23 cellular contexts compared by ENCODE assay signal in genomic region chr12:25083211-25083610, GRCh38.
A peak's percentile ranks its signal among the peaks of the same experiment; 100 is the strongest.
DNase-seq lines count a peak whose midpoint lies in the region; ATAC-seq and TF ChIP-seq lines count a peak whose summit lies in the region.
"Had no signal": no experiment of that assay in that cellular context is flagged by ENCODE, and none has a peak within 500 bp of the region (broad histone marks: within the 10 kb centered on the region; RNA-seq: fewer than 3 reads in every experiment).

No MANE protein-coding gene starts in this region.

- CTCF ChIA-PET in IMR-90 (lab: Yijun Ruan, JAX): interaction anchor here (0.7 kb wide), 1 partner anchor 1896 kb away, joined by 3 read pairs; no protein-coding TSS in a partner anchor

- TF ChIP-seq RAD21 in IMR-90 (IDR thresholded peaks at IDR 0.05; ENCODE audit: low read length): no peak

- H3K79me1 ChIP-seq in IMR-90 (ENCODE audit: low read depth in 1 of 2, low read length in 2 of 2): no peaks in the 10 kb centered on the region

- H3K27me3 Mint-ChIP-seq in endothelial cell (ENCODE audit: unreplicated experiment): peaks cover 3% of the 10 kb centered on the region
- H3K27me3 Mint-ChIP-seq in memory B cell: no peaks in the 10 kb centered on the region

- H3K4me1 Mint-ChIP-seq in endothelial cell (ENCODE audit: unreplicated experiment) (peaks cover 10% of the 10 kb centered on the region), memory B cell (peaks cover 19% of the 10 kb centered on the region)

- BruUV-seq in IMR-90 (replicated peaks; lab: Mats Ljungman, UMichigan): no TSS peak

- no peaks in the 10 kb centered on the region for H3K9me3 ChIP-seq in BLaER1 treated with 17β-estradiol and CSF1 and Interleukin-3, amounts not matched to agents 10 nM and 100 nM (replicated peaks in 1 of 11)
- no peaks in the 10 kb centered on the region for H3K9me3 ChIP-seq in IMR-90 (ENCODE audit: control insufficient read depth, insufficient read depth, low read length)
- H3K9me3 ChIP-seq: HAP-1, SK-N-SH had no signal

- H2BK15ac ChIP-seq in IMR-90 (ENCODE audit: low read depth, low read length): no peak overlapping the region

- H2BK5ac ChIP-seq in IMR-90 (ENCODE audit: low read depth, low read length, poor library complexity, severe bottlenecking): no peak overlapping the region

- H3K27ac ChIP-seq in BLaER1 treated with 17β-estradiol and CSF1 and Interleukin-3, amounts not matched to agents 10 nM and 100 nM: peak overlapping the region in 7 of 11 experiments; percentile 12 to 52 (median 45); a peak in 13 of 22 replicates
- no peak overlapping the region for H3K27ac ChIP-seq in IMR-90 (ENCODE audit: insufficient read depth, low read length)
- H3K27ac ChIP-seq: GM23248, HL-60, KMS-11, RWPE1 had no signal

- no peak overlapping the region for H4K8ac ChIP-seq in IMR-90 (ENCODE audit: low read depth in 2 of 2, low read length in 2 of 2)

- H4K91ac ChIP-seq in IMR-90 (ENCODE audit: insufficient read depth, low read depth, low read length): no peak overlapping the region

- H3K9me1 ChIP-seq in IMR-90 (ENCODE audit: insufficient read depth, low read length): no peaks in the 10 kb centered on the region

- no peak overlapping the region for H3K56ac ChIP-seq in IMR-90 (ENCODE audit: extremely low read depth, insufficient read depth, low read length)

- dilution Hi-C loops in IMR-90 (cut with HindIII; ENCODE audit: low sequenced_read_pairs, unreplicated experiment): no loop called here

- TF ChIP-seq CTCF in IMR-90 (conservative IDR thresholded peaks at IDR 0.05; ENCODE audit: low read depth, low read length) (no peak), endothelial cell (IDR thresholded peaks at IDR 0.05; ENCODE audit: unreplicated experiment) (no peak)

- no peak for DNase-seq in IMR-90
- no peak for DNase-seq in endothelial cell (ENCODE audit: low spot score)
- DNase-seq in memory B cell (ENCODE audit: low spot score in 2 of 2): no peak
- no peak for DNase-seq in activated naive CD4-positive, alpha-beta T cell (lab: John Stamatoyannopoulos, UW)
- DNase-seq: GDM1; GM23248; NCI-H1694; NCI-H2081; NCI-H2171; NCI-H345; NCI-H524; NCI-H774; NK-92 treated with Interleukin-12 subunit alpha and Interleukin-12 subunit beta, amount 100 ng/mL, for 24 hours; SIG-M5; SK-N-SH had no signal

- peaks cover 36 to 88% (median 49%) of the 10 kb centered on the region in 10 experiments for H3K4me1 ChIP-seq in BLaER1 treated with 17β-estradiol and CSF1 and Interleukin-3, amounts not matched to agents 10 nM and 100 nM
- no peaks in the 10 kb centered on the region for H3K4me1 ChIP-seq in IMR-90 (ENCODE audit: control insufficient read depth, insufficient read depth, low read length)
- H3K4me1 ChIP-seq: HAP-1 had no signal

- no peak overlapping the region for H3K4me3 ChIP-seq in BLaER1 treated with 17β-estradiol and CSF1 and Interleukin-3, amounts not matched to agents 10 nM and 100 nM
- no peak overlapping the region for H3K4me3 ChIP-seq in IMR-90 (ENCODE audit: insufficient read depth, low read depth, low read length)
- H3K4me3 ChIP-seq: GM23248, HAP-1 had no signal

- H3K36me3 Mint-ChIP-seq in endothelial cell (ENCODE audit: low read depth, unreplicated experiment) (no peaks in the 10 kb centered on the region), memory B cell (peaks cover 50% of the 10 kb centered on the region)

- no peak overlapping the region; a peak in 1 of 22 replicates for H3K9ac ChIP-seq in BLaER1 treated with 17β-estradiol and CSF1 and Interleukin-3, amounts not matched to agents 10 nM and 100 nM
- no peak overlapping the region for H3K9ac ChIP-seq in IMR-90 (ENCODE audit: low read depth, low read length)
- H3K9ac ChIP-seq: GM23248, KMS-11, SK-N-SH had no signal

- H3K14ac ChIP-seq in IMR-90 (replicated peaks; ENCODE audit: low read depth, low read length): peak overlapping the region; percentile 82; the same call in 1 of the 2 replicates

- H2AK5ac ChIP-seq in IMR-90 (ENCODE audit: low read depth, low read length): no peak overlapping the region

- POLR2A ChIA-PET in IMR-90 (lab: Charles Lee; ENCODE audit: unreplicated experiment): no interaction called here

- H2AK9ac ChIP-seq in IMR-90 (replicated peaks; ENCODE audit: low read depth, low read length, poor library complexity): no peak overlapping the region

- no peak for TF ChIP-seq POLR2A in IMR-90 (IDR thresholded peaks at IDR 0.05; ENCODE audit: low read depth, low read length)

- no CpG with 5 or more reads among the region's 5 CpGs for WGBS in IMR-90 (ENCODE audit: extremely low coverage in 2 of 2, insufficient read length in 1 of 2), 2 experiments

- no peak overlapping the region for H3K4ac ChIP-seq in IMR-90 (ENCODE audit: low read depth, low read length)

- no peaks in the 10 kb centered on the region for H3K27me3 ChIP-seq in BLaER1 treated with 17β-estradiol and CSF1 and Interleukin-3, amounts not matched to agents 10 nM and 100 nM
- H3K27me3 ChIP-seq in IMR-90 (ENCODE audit: control insufficient read depth, insufficient read depth, low read length): peaks cover 2% of the 10 kb centered on the region

- no peak overlapping the region for H3K18ac ChIP-seq in IMR-90 (ENCODE audit: low read depth, low read length)

- peaks cover 82 to 100% (median 98%) of the 10 kb centered on the region in 11 experiments for H3K36me3 ChIP-seq in BLaER1 treated with 17β-estradiol and CSF1 and Interleukin-3, amounts not matched to agents 10 nM and 100 nM
- H3K36me3 ChIP-seq in IMR-90 (ENCODE audit: control insufficient read depth, insufficient read depth, low read length): no peaks in the 10 kb centered on the region
- H3K36me3 ChIP-seq: HAP-1 had no signal

- H3K4me2 ChIP-seq in BLaER1 treated with 17β-estradiol and CSF1 and Interleukin-3, amounts not matched to agents 10 nM and 100 nM: peak overlapping the region in 6 of 11 experiments; percentile 17 to 54 (median 36); a peak in 11 of 22 replicates
- no peak overlapping the region for H3K4me2 ChIP-seq in IMR-90 (ENCODE audit: low read depth, low read length)
- H3K4me2 ChIP-seq: KMS-11, SK-N-SH had no signal

- no peak overlapping the region for H2AFZ ChIP-seq in IMR-90 (replicated peaks; ENCODE audit: low read length, poor library complexity)
- H2AFZ ChIP-seq: GM23248 had no signal

- peaks cover 0 to 100% (median 0%) of the 10 kb centered on the region in 11 experiments; a peak in 6 of 22 replicates for H4K20me1 ChIP-seq in BLaER1 treated with 17β-estradiol and CSF1 and Interleukin-3, amounts not matched to agents 10 nM and 100 nM
- H4K20me1 ChIP-seq in IMR-90 (ENCODE audit: insufficient read depth, low read length): no peaks in the 10 kb centered on the region

- no peak overlapping the region for H3K4me3 Mint-ChIP-seq in endothelial cell (ENCODE audit: unreplicated experiment)
- no peak overlapping the region for H3K4me3 Mint-ChIP-seq in memory B cell
- H3K4me3 Mint-ChIP-seq: CD14-positive monocyte had no signal

- in situ Hi-C loops in IMR-90 (cut with MboI; ENCODE audit: low sequenced_read_pairs): no loop called here

- H3K9me3 Mint-ChIP-seq in endothelial cell (ENCODE audit: unreplicated experiment) (no peaks in the 10 kb centered on the region), memory B cell (no peaks in the 10 kb centered on the region)
- H3K9me3 Mint-ChIP-seq: CD14-positive monocyte had no signal

- H2BK120ac ChIP-seq in IMR-90 (ENCODE audit: low read depth, low read length): no peak overlapping the region

- H2BK20ac ChIP-seq in IMR-90 (ENCODE audit: low read depth, low read length): no peak overlapping the region

- peak overlapping the region; percentile 2 for H3K27ac Mint-ChIP-seq in endothelial cell (ENCODE audit: unreplicated experiment)
- peak overlapping the region; percentile 35 for H3K27ac Mint-ChIP-seq in memory B cell

- intact Hi-C loops in IMR-90 (cut with micrococcal nuclease): no loop called here

- no peak overlapping the region for H4K5ac ChIP-seq in IMR-90 (ENCODE audit: low read depth, low read length)

- no peak overlapping the region for H3K23ac ChIP-seq in IMR-90 (ENCODE audit: low read depth, low read length)

- ATAC-seq in IMR-90 (ENCODE audit: low read depth): no peak
- no peak for ATAC-seq in memory B cell (ENCODE audit: low read depth)
- ATAC-seq in GM18511 (IDR thresholded peaks at IDR 0.05; ENCODE audit: unreplicated experiment): no peak
- ATAC-seq in GM21825 (IDR thresholded peaks at IDR 0.05; ENCODE audit: unreplicated experiment): no peak

TF ChIP-seq in IMR-90, 13 proteins besides CTCF, POLR2A, EP300 and RAD21:
- TF ChIP-seq FOS (IDR thresholded peaks at IDR 0.05; ENCODE audit: low read depth, low read length) (no peak), CEBPB (IDR thresholded peaks at IDR 0.05; ENCODE audit: low read depth, low read length) (no peak), ELK1 (IDR thresholded peaks at IDR 0.05; ENCODE audit: borderline replicate concordance, low read depth, low read length) (no peak), SMC3 (IDR thresholded peaks at IDR 0.05; ENCODE audit: low read depth, low read length) (no peak), RCOR1 (IDR thresholded peaks at IDR 0.05; ENCODE audit: insufficient replicate concordance, low read length) (no peak), MXI1 (IDR thresholded peaks at IDR 0.05; ENCODE audit: borderline replicate concordance, low read depth, low read length) (no peak)
